Comparison of ENCODE assay signal across 8 cellular contexts in genomic region chr9:34628656-34629491, GRCh38. TPM values are rescaled to one million over a fixed set of nuclear protein-coding genes. Genes with fewer than 3 reads are reported as not detected.
DNase-seq lines count a peak whose midpoint lies in the region; ATAC-seq and TF ChIP-seq lines count a peak whose summit lies in the region.

Gene ARID3C (minus strand): TSS chr9:34629066. CDS start chr9:34628014, 1,052 bp downstream.

- H3K4me3 ChIP-seq in HUES48 (ENCODE audit: low read depth, low read length) (peak within 1 kb of the TSS; percentile 61), epithelial cell of proximal tubule (ENCODE audit: low read depth, low read length) (peak within 1 kb of the TSS; percentile 45), uterus (peak within 1 kb of the TSS in 1 of 2 donors; percentile 26)

- H3K9me3 ChIP-seq in HUES48 (ENCODE audit: control insufficient read depth, insufficient read depth, low read length): no peaks in the 10 kb centered on the region
- H3K9me3 ChIP-seq in uterus: no peaks in the 10 kb centered on the region

- no peak for ATAC-seq in GM21825 (IDR thresholded peaks at IDR 0.05; ENCODE audit: unreplicated experiment)

- no peaks in the 10 kb centered on the region for H3K36me3 Mint-ChIP-seq in nephron progenitor cell (ENCODE audit: low read depth)

- H3K9ac ChIP-seq in HUES48 (ENCODE audit: low read depth, low read length): no peak within 1 kb of the TSS

- H3K27ac ChIP-seq in HUES48 (ENCODE audit: low read depth, low read length): no peak within 1 kb of the TSS
- H3K27ac ChIP-seq in uterus: no peak within 1 kb of the TSS

- no peaks in the 10 kb centered on the region for H3K9me3 Mint-ChIP-seq in nephron progenitor cell

- DNase-seq in CD1c-positive myeloid dendritic cell (ENCODE audit: extremely low spot score): peak; percentile 48
- peak; percentile 42 to 51 for DNase-seq in activated CD4-positive, alpha-beta T cell treated with anti-CD3 and anti-CD28 coated beads, Interleukin-2, amount 50 U/mL, for 48 hours
- DNase-seq in epithelial cell of proximal tubule (ENCODE audit: low read depth): no peak
- DNase-seq in nephron progenitor cell: peak; percentile 73
- no peak for DNase-seq in uterus
- no peak for DNase-seq in middle frontal gyrus (ENCODE audit: extremely low spot score, low spot score)

- no peak for TF ChIP-seq POLR2A in uterus (IDR thresholded peaks at IDR 0.05)

- TF ChIP-seq CTCF in epithelial cell of proximal tubule (conservative IDR thresholded peaks at IDR 0.05; ENCODE audit: low read depth, low read length) (no peak), nephron progenitor cell (IDR thresholded peaks at IDR 0.05) (no peak), uterus (IDR thresholded peaks at IDR 0.05) (no peak)

- H3K27ac Mint-ChIP-seq in nephron progenitor cell: peak within 1 kb of the TSS; percentile 55

- H3K27me3 Mint-ChIP-seq in nephron progenitor cell (ENCODE audit: low read depth, poor library complexity): peaks cover 77% of the 10 kb centered on the region

- H3K4me1 ChIP-seq in HUES48 (ENCODE audit: control insufficient read depth, insufficient read depth, low read length) (peaks cover 3% of the 10 kb centered on the region; the same call in 1 of the 2 replicates), uterus (peaks cover 0 to 4% of the 10 kb centered on the region in 2 donors)

- peaks cover 91% of the 10 kb centered on the region for H3K27me3 ChIP-seq in HUES48 (ENCODE audit: control insufficient read depth, insufficient read depth, low read length)
- H3K27me3 ChIP-seq in uterus: peaks cover 39 to 53% of the 10 kb centered on the region in 2 donors

- H3K4me3 Mint-ChIP-seq in nephron progenitor cell: peak within 1 kb of the TSS; percentile 86

- H3K36me3 ChIP-seq in HUES48 (ENCODE audit: control insufficient read depth, insufficient read depth, low read length): no peaks in the 10 kb centered on the region
- H3K36me3 ChIP-seq in uterus: no peaks in the 10 kb centered on the region

- H3K4me1 Mint-ChIP-seq in nephron progenitor cell: peaks cover 34% of the 10 kb centered on the region

- intact Hi-C loops in uterus (cut with DNase I; ENCODE audit: low total_unique reads): no loop called here

RNA-seq across cellular contexts. Expression of gene ARID3C, which starts in this region (rescaled TPM):
- total RNA-seq in epithelial cell of proximal tubule (not detected in 2 replicates), uterus (under 1 TPM in 2 of 4 donors, not detected in 2; 0.35 to 0.82 TPM)

Comparison
In these comparisons a context has a peak if more than half of its experiments do, and no peak if none do; other contexts are left out.
1. DNase-seq: peak in CD1c-positive myeloid dendritic cell (single experiment), activated CD4-positive, alpha-beta T cell treated with anti-CD3 and anti-CD28 coated beads, Interleukin-2, amount 50 U/mL, for 48 hours (2 of 2) and nephron progenitor cell (single experiment); none in epithelial cell of proximal tubule (single experiment), uterus (0 of 2) and middle frontal gyrus (single experiment).